In genomic region chr17:45784293-45784582, GRCh38 we compare ENCODE assay signal across 8 cellular contexts. TPM values are rescaled to one million over a fixed set of nuclear protein-coding genes. Genes with fewer than 3 reads are reported as not detected.
DNase-seq lines count a peak whose midpoint lies in the region; ATAC-seq, FAIRE-seq and TF ChIP-seq lines count a peak whose summit lies in the region.

Gene CRHR1, plus strand, starts transcription at chr17:45784320. Its CDS starts 225 bp downstream, at chr17:45784545.

- no peaks in the 10 kb centered on the region for H3K9me3 Mint-ChIP-seq in activated T-helper 17 cell treated with anti-CD3 and anti-CD28 coated beads, Interleukin-2, amount 50 U/mL, for 72 hours

- H3K36me3 ChIP-seq in HCT116 (ENCODE audit: control insufficient read depth in 1 of 2, insufficient read depth in 2 of 2, low read length in 2 of 2) (no peaks in the 10 kb centered on the region), iPS-20b (ENCODE audit: insufficient read depth, low read depth, low read length) (no peaks in the 10 kb centered on the region), smooth muscle cell (ENCODE audit: low read depth) (no peaks in the 10 kb centered on the region)

- H4K20me1 ChIP-seq in HCT116 (ENCODE audit: insufficient read depth) (no peaks in the 10 kb centered on the region), smooth muscle cell (ENCODE audit: low read depth) (no peaks in the 10 kb centered on the region)

- H3K4me3 ChIP-seq in HCT116 (replicated peaks in 1 of 2; ENCODE audit: low read depth in 1 of 2, low read length in 2 of 2) (peak within 1 kb of the TSS; percentile 33 to 54), iPS-20b (ENCODE audit: low read length) (peak within 1 kb of the TSS; percentile 80), smooth muscle cell (peak within 1 kb of the TSS; percentile 53)

- H3K79me2 ChIP-seq in HCT116 (ENCODE audit: insufficient read depth, low read length) (no peaks in the 10 kb centered on the region), smooth muscle cell (ENCODE audit: low read depth) (no peaks in the 10 kb centered on the region)

- no peaks in the 10 kb centered on the region for H3K4me1 Mint-ChIP-seq in activated T-helper 17 cell treated with anti-CD3 and anti-CD28 coated beads, Interleukin-2, amount 50 U/mL, for 72 hours

- FAIRE-seq in GM12892 (lab: Jason Lieb, UNC): no peak

- H3K27ac ChIP-seq in HCT116 (ENCODE audit: low read depth, low read length) (no peak within 1 kb of the TSS; the same call in 1 of the 2 replicates), iPS-20b (ENCODE audit: low read length) (no peak within 1 kb of the TSS), smooth muscle cell (ENCODE audit: low read depth) (no peak within 1 kb of the TSS)

- TF ChIP-seq CTCF in HCT116 (IDR thresholded peaks at IDR 0.05 in 2 of 3, conservative IDR thresholded peaks at IDR 0.05 in 1 of 3; ENCODE audit: borderline replicate concordance in 1 of 3, insufficient read depth in 1 of 3, low read depth in 2 of 3, low read length in 2 of 3) (no peak), smooth muscle cell (IDR thresholded peaks at IDR 0.05; ENCODE audit: borderline replicate concordance, insufficient read depth, poor library complexity, severe bottlenecking) (no peak)

- H3K27ac Mint-ChIP-seq in activated T-helper 17 cell treated with anti-CD3 and anti-CD28 coated beads, Interleukin-2, amount 50 U/mL, for 72 hours: no peak within 1 kb of the TSS

- H3F3A ChIP-seq in smooth muscle cell (ENCODE audit: low read depth): peaks cover 7% of the 10 kb centered on the region

- no peak for ATAC-seq in HCT116
- ATAC-seq in activated T-helper 17 cell treated with anti-CD3 and anti-CD28 coated beads, Interleukin-2, amount 50 U/mL, for 72 hours (replicated peaks): no peak

- TF ChIP-seq POLR2A in HCT116 (IDR thresholded peaks at IDR 0.05; ENCODE audit: borderline replicate concordance, extremely low read depth, insufficient read depth, insufficient read length): no peak
- no peak for TF ChIP-seq POLR2A in GM12892 (IDR thresholded peaks at IDR 0.05; ENCODE audit: low read depth, low read length)

- no TSS peak for BruUV-seq in HCT116 (replicated peaks; lab: Mats Ljungman, UMichigan)

- CTCF ChIA-PET in HCT116 (lab: Charles Lee): no interaction called here

- POLR2A ChIA-PET in HCT116 (lab: Charles Lee): no interaction called here

- RAD21 ChIA-PET in HCT116 (lab: Charles Lee; ENCODE audit: low non-redundant PET in 1 of 2, low total read pairs in 2 of 2, uncharacterized antibody in 2 of 2, unreplicated experiment in 2 of 2): no interaction called here

- no peaks in the 10 kb centered on the region; the same call in 1 of the 2 replicates for H3K27me3 ChIP-seq in HCT116 (ENCODE audit: insufficient read depth, low read length)
- H3K27me3 ChIP-seq in iPS-20b (ENCODE audit: insufficient read depth, low read length): peaks cover 80% of the 10 kb centered on the region
- peaks cover 96% of the 10 kb centered on the region for H3K27me3 ChIP-seq in smooth muscle cell (ENCODE audit: low read depth)

- H3K4me3 Mint-ChIP-seq in activated T-helper 17 cell treated with anti-CD3 and anti-CD28 coated beads, Interleukin-2, amount 50 U/mL, for 72 hours: peak within 1 kb of the TSS; percentile 61

- H2AFZ ChIP-seq in HCT116 (ENCODE audit: low read depth, low read length, poor library complexity, severe bottlenecking) (no peak within 1 kb of the TSS), smooth muscle cell (ENCODE audit: low read depth) (peak within 1 kb of the TSS; percentile 36)

- no peak for DNase-seq in HCT116 (ENCODE audit: low read depth, low spot score)
- DNase-seq in smooth muscle cell (lab: John Stamatoyannopoulos, UW; ENCODE audit: unreplicated experiment): no peak
- no peak for DNase-seq in GM12892 (ENCODE audit: insufficient read length)
- DNase-seq in NCI-H1092 treated with DMSO at 0.1 percent for 48 hours (lab: John Stamatoyannopoulos, UW): no peak
- no peak for DNase-seq in nucleus accumbens (lab: John Stamatoyannopoulos, UW)
- DNase-seq in NCI-H2029 (lab: John Stamatoyannopoulos, UW): no peak

- intact Hi-C loops in HCT116 (cut with micrococcal nuclease): no loop called here

- no peaks in the 10 kb centered on the region for H3K36me3 Mint-ChIP-seq in activated T-helper 17 cell treated with anti-CD3 and anti-CD28 coated beads, Interleukin-2, amount 50 U/mL, for 72 hours (ENCODE audit: low read depth)

- under 1% methylated on average over 20 of the region's 41 CpGs for WGBS in smooth muscle cell (ENCODE audit: low lambda C conversion rate)

- 0 out of 2 replicates have a peak within 1 kb of the TSS, but pooled peaks have one; percentile 6 for H3K9ac ChIP-seq in HCT116 (ENCODE audit: low read length)
- H3K9ac ChIP-seq in iPS-20b (ENCODE audit: low read depth, low read length): peak within 1 kb of the TSS; percentile 37; the same call in 1 of the 2 replicates
- no peak within 1 kb of the TSS for H3K9ac ChIP-seq in smooth muscle cell (ENCODE audit: low read depth)

- H3K27me3 Mint-ChIP-seq in activated T-helper 17 cell treated with anti-CD3 and anti-CD28 coated beads, Interleukin-2, amount 50 U/mL, for 72 hours: peaks cover 46% of the 10 kb centered on the region

- H3K4me1 ChIP-seq in HCT116 (ENCODE audit: control insufficient read depth in 1 of 2, insufficient read depth in 2 of 2, low read length in 2 of 2) (peaks cover 0 to 4% of the 10 kb centered on the region in 2 experiments; a peak in 1 of 4 replicates), iPS-20b (ENCODE audit: insufficient read depth, low read length) (peaks cover 5% of the 10 kb centered on the region; the same call in 1 of the 2 replicates), smooth muscle cell (ENCODE audit: low read depth) (peaks cover 12% of the 10 kb centered on the region)

- TF ChIP-seq RAD21 in HCT116 (IDR thresholded peaks at IDR 0.05; ENCODE audit: low read depth): no peak

- H3K9me2 ChIP-seq in HCT116 (ENCODE audit: insufficient read depth): no peaks in the 10 kb centered on the region

- H3K9me3 ChIP-seq in HCT116 (ENCODE audit: control insufficient read depth in 1 of 2, insufficient read depth in 1 of 2, low read depth in 1 of 2, low read length in 2 of 2) (no peaks in the 10 kb centered on the region), iPS-20b (ENCODE audit: insufficient read depth, low read depth, low read length) (no peaks in the 10 kb centered on the region; the same call in 1 of the 2 replicates), smooth muscle cell (replicated peaks; ENCODE audit: low read depth) (no peaks in the 10 kb centered on the region)

- peak within 1 kb of the TSS; percentile 74 for H3K4me2 ChIP-seq in HCT116 (ENCODE audit: low read length)
- peak within 1 kb of the TSS; percentile 96 for H3K4me2 ChIP-seq in smooth muscle cell

TF ChIP-seq in HCT116, 20 proteins besides CTCF, POLR2A, EP300 and RAD21 (continues in another document):
- TF ChIP-seq ELF1 (IDR thresholded peaks at IDR 0.05; ENCODE audit: borderline replicate concordance, low read depth) (no peak), ZFX (IDR thresholded peaks at IDR 0.05) (no peak), CBX3 (IDR thresholded peaks at IDR 0.05; ENCODE audit: low read depth) (no peak), ATF3 (IDR thresholded peaks at IDR 0.05) (no peak), SIN3A (IDR thresholded peaks at IDR 0.05; ENCODE audit: low read depth) (no peak), TCF7L2 (IDR thresholded peaks at IDR 0.05; ENCODE audit: borderline replicate concordance, extremely low read depth, insufficient read depth, insufficient read length) (no peak), EZH2 (IDR thresholded peaks at IDR 0.05) (no peak), EZH2phosphoT487 (IDR thresholded peaks at IDR 0.05; ENCODE audit: borderline replicate concordance) (no peak), EGR1 (IDR thresholded peaks at IDR 0.05; ENCODE audit: low read depth) (no peak), POLR2AphosphoS5 (IDR thresholded peaks at IDR 0.05; ENCODE audit: low read depth, low read length) (no peak), SRF (IDR thresholded peaks at IDR 0.05; ENCODE audit: low read depth) (no peak), MAX (IDR thresholded peaks at IDR 0.05) (no peak), CEBPB (IDR thresholded peaks at IDR 0.05; ENCODE audit: low read depth) (no peak)
- TF ChIP-seq, protein P1, sequence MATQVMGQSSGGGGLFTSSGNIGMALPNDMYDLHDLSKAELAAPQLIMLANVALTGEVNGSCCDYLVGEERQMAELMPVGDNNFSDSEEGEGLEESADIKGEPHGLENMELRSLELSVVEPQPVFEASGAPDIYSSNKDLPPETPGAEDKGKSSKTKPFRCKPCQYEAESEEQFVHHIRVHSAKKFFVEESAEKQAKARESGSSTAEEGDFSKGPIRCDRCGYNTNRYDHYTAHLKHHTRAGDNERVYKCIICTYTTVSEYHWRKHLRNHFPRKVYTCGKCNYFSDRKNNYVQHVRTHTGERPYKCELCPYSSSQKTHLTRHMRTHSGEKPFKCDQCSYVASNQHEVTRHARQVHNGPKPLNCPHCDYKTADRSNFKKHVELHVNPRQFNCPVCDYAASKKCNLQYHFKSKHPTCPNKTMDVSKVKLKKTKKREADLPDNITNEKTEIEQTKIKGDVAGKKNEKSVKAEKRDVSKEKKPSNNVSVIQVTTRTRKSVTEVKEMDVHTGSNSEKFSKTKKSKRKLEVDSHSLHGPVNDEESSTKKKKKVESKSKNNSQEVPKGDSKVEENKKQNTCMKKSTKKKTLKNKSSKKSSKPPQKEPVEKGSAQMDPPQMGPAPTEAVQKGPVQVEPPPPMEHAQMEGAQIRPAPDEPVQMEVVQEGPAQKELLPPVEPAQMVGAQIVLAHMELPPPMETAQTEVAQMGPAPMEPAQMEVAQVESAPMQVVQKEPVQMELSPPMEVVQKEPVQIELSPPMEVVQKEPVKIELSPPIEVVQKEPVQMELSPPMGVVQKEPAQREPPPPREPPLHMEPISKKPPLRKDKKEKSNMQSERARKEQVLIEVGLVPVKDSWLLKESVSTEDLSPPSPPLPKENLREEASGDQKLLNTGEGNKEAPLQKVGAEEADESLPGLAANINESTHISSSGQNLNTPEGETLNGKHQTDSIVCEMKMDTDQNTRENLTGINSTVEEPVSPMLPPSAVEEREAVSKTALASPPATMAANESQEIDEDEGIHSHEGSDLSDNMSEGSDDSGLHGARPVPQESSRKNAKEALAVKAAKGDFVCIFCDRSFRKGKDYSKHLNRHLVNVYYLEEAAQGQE (IDR thresholded peaks at IDR 0.05; ENCODE audit: low read depth): no peak

RNA-seq across cellular contexts. Expression of gene CRHR1, which starts in this region (rescaled TPM):
- total RNA-seq in HCT116 (2021; ENCODE audit: unreplicated experiment) (0.12 TPM), smooth muscle cell (0.09 TPM in 1 of 2 replicates, not detected in the other)
- 0.31 TPM in 2 replicates for polyA plus RNA-seq in HCT116 (2012)
- total RNA-seq in activated T-helper 17 cell treated with anti-CD3 and anti-CD28 coated beads, Interleukin-2, amount 50 U/mL, for 72 hours: under 1 TPM in 1 of 2 donors, not detected in 1; 0.71 TPM
- not detected in 2 replicates for polyA plus RNA-seq in smooth muscle cell
- not detected for polyA plus RNA-seq in GM12892 (2012; ENCODE audit: missing spikeins)
